9 cellular contexts compared by ENCODE assay signal in genomic region chr20:62603021-62603906, GRCh38. TPM values are rescaled to one million over a fixed set of nuclear protein-coding genes. Genes with fewer than 3 reads are reported as not detected.
DNase-seq lines count a peak whose midpoint lies in the region; ATAC-seq and TF ChIP-seq lines count a peak whose summit lies in the region.
"Had no signal": no experiment of that assay in that cellular context is flagged by ENCODE, and none has a peak within 500 bp of the region (broad histone marks: within the 10 kb centered on the region; RNA-seq: fewer than 3 reads in every experiment).

No MANE protein-coding gene starts in this region.

- no peak overlapping the region for H3K27ac ChIP-seq in PC-9
- H3K27ac ChIP-seq: parathyroid adenoma had no signal

- no peaks in the 10 kb centered on the region for H3K36me3 ChIP-seq in PC-9 (ENCODE audit: low read depth)

- ATAC-seq in left ventricle myocardium superior (peak; percentile 74), HG02870 (IDR thresholded peaks at IDR 0.05; ENCODE audit: unreplicated experiment) (no peak)

- H3K9me3 ChIP-seq in PC-9 (ENCODE audit: insufficient read depth, low read depth): no peaks in the 10 kb centered on the region

- H3K4me2 ChIP-seq in PC-9: peak overlapping the region; percentile 37

- H3F3A ChIP-seq in PC-9 (ENCODE audit: insufficient read depth, low read depth): peaks cover 5% of the 10 kb centered on the region; the same call in 1 of the 2 replicates

- H4K20me1 ChIP-seq in PC-9 (ENCODE audit: insufficient read depth): no peaks in the 10 kb centered on the region

- CTCF ChIA-PET in PC-9 (lab: Charles Lee): interaction anchor here (0.7 kb wide), 1 partner anchor 191 kb away, joined by 7 read pairs; no protein-coding TSS in a partner anchor

- peaks cover 18% of the 10 kb centered on the region for H3K27me3 ChIP-seq in PC-9 (ENCODE audit: insufficient read depth, low read depth)

- no peak overlapping the region for H3K4me3 ChIP-seq in PC-9

- BruUV-seq in PC-9 (replicated peaks; lab: Mats Ljungman, UMichigan): TSS peak; percentile 81

- no peaks in the 10 kb centered on the region for H3K79me2 ChIP-seq in PC-9 (ENCODE audit: low read depth)
- H3K79me2 ChIP-seq: parathyroid adenoma had no signal

- H2AFZ ChIP-seq in PC-9: no peak overlapping the region
- H2AFZ ChIP-seq: parathyroid adenoma had no signal

- intact Hi-C loops in PC-9 (cut with micrococcal nuclease; ENCODE audit: unreplicated experiment) (loop anchor here (5.0 kb wide), 1 partner anchor 86 kb away; no protein-coding TSS in a partner anchor), left ventricle myocardium superior (cut with micrococcal nuclease) (loop anchor here (10.0 kb wide), 1 partner anchor 178 kb away; the partner anchor contains the start of gene RBBP8NL)

- no peak for TF ChIP-seq CTCF in PC-9 (conservative IDR thresholded peaks at IDR 0.05)

- POLR2A ChIA-PET in PC-9 (lab: Charles Lee; ENCODE audit: unreplicated experiment): interaction anchor here (1.2 kb wide), 1 partner anchor 20 kb away, joined by 5 read pairs; no protein-coding TSS in a partner anchor

- peaks cover 22% of the 10 kb centered on the region for H3K4me1 ChIP-seq in PC-9 (replicated peaks; ENCODE audit: insufficient read depth)
- H3K4me1 ChIP-seq: parathyroid adenoma had no signal

- H3K9me2 ChIP-seq in PC-9 (ENCODE audit: insufficient read depth): no peaks in the 10 kb centered on the region

- DNase-seq in NCI-H2227 (lab: John Stamatoyannopoulos, UW; ENCODE audit: unreplicated experiment) (peak; percentile 52), NCI-H2227 treated with DMSO at 0.1 percent for 48 hours (lab: John Stamatoyannopoulos, UW) (no peak), PC-9 (peak in 1 of 2 experiments; percentile 74), activated gamma-delta T cell treated with Interleukin-2 at 50 U/mL for 16 hours (peak; percentile 59), left ventricle myocardium superior (peak; percentile 63), cortex of kidney (lab: John Stamatoyannopoulos, UW) (no peak)
- DNase-seq in stimulated activated CD8-positive, alpha-beta memory T cell treated with anti-CD3 and anti-CD28 coated beads, Interleukin-12 subunit alpha, Interleukin-12 subunit beta, amount 100 ng/mL, for 4 hours (ENCODE audit: low read depth): peak; percentile 42

RNA-seq across cellular contexts. Expression of gene SLCO4A1, which starts 39.0 kb away (rescaled TPM):
- total RNA-seq in PC-9 (2021): 14.1 and 19.3 TPM in 2 replicates
- 9.4 TPM for total RNA-seq in left ventricle myocardium superior

Comparison
In these comparisons a context has a peak if more than half of its experiments do, and no peak if none do; other contexts are left out.
1. DNase-seq: peak in NCI-H2227 (single experiment), activated gamma-delta T cell treated with Interleukin-2 at 50 U/mL for 16 hours (single experiment), left ventricle myocardium superior (single experiment) and stimulated activated CD8-positive, alpha-beta memory T cell treated with anti-CD3 and anti-CD28 coated beads, Interleukin-12 subunit alpha, Interleukin-12 subunit beta, amount 100 ng/mL, for 4 hours (single experiment); none in NCI-H2227 treated with DMSO at 0.1 percent for 48 hours (single experiment) and cortex of kidney (single experiment).